Comparison of ENCODE assay signal across 18 cellular contexts in genomic region chr1:56453016-56453721, GRCh38.
DNase-seq lines count a peak whose midpoint lies in the region; ATAC-seq and TF ChIP-seq lines count a peak whose summit lies in the region.
"Had no signal": no experiment of that assay in that cellular context is flagged by ENCODE, and none has a peak within 500 bp of the region (broad histone marks: within the 10 kb centered on the region; RNA-seq: fewer than 3 reads in every experiment).

No MANE protein-coding gene starts in this region.

- H3K36me3 ChIP-seq in HUES64 (ENCODE audit: insufficient read depth, low read length): no peaks in the 10 kb centered on the region
- H3K36me3 ChIP-seq in heart left ventricle: no peaks in the 10 kb centered on the region
- H3K36me3 ChIP-seq in mesodermal cell (ENCODE audit: control insufficient read depth, insufficient read depth, low read length): no peaks in the 10 kb centered on the region
- H3K36me3 ChIP-seq in suprapubic skin: no peaks in the 10 kb centered on the region
- no peaks in the 10 kb centered on the region for H3K36me3 ChIP-seq in GM23248 (ENCODE audit: low read depth)

- peaks cover 12% of the 10 kb centered on the region for H3F3A ChIP-seq in GM23248 (ENCODE audit: insufficient read depth)

- H3K9ac ChIP-seq in HUES64 (ENCODE audit: low read depth, low read length) (peak overlapping the region; percentile 5; the same call in 1 of the 2 replicates), GM23248 (no peak overlapping the region)

- intact Hi-C loops in heart left ventricle (cut with DNase I): no loop called here

- peaks cover 40% of the 10 kb centered on the region for H3K4me1 ChIP-seq in HUES64 (ENCODE audit: insufficient read depth, low read length)
- peaks cover 0 to 53% (median 22%) of the 10 kb centered on the region in 12 donors for H3K4me1 ChIP-seq in heart left ventricle
- peaks cover 16% of the 10 kb centered on the region for H3K4me1 ChIP-seq in mesodermal cell (ENCODE audit: control insufficient read depth, insufficient read depth, low read length, poor library complexity, severe bottlenecking)
- H3K4me1 ChIP-seq in suprapubic skin: peaks cover 12% of the 10 kb centered on the region
- peaks cover 7% of the 10 kb centered on the region for H3K4me1 ChIP-seq in GM23248 (ENCODE audit: insufficient read depth)

- TF ChIP-seq EP300 in suprapubic skin (IDR thresholded peaks at IDR 0.05): no peak

- H3K4me3 ChIP-seq in HUES64 (ENCODE audit: low read length) (peak overlapping the region; percentile 19; the same call in 1 of the 2 replicates), heart left ventricle (no peak overlapping the region), mesodermal cell (ENCODE audit: extremely low read depth, insufficient read depth, low read length, poor library complexity, severe bottlenecking) (no peak overlapping the region), suprapubic skin (no peak overlapping the region), GM23248 (no peak overlapping the region)
- H3K4me3 ChIP-seq: smooth muscle cell had no signal

- TF ChIP-seq POLR2A in heart left ventricle (IDR thresholded peaks at IDR 0.05) (no peak), suprapubic skin (IDR thresholded peaks at IDR 0.05) (no peak)

- WGBS in HUES64: 27% methylated on average over 8 of the region's 8 CpGs
- 44 to 55% (median 52%) methylated on average over 8 of the region's 8 CpGs for WGBS in heart left ventricle, 4 donors
- WGBS in mesodermal cell (ENCODE audit: insufficient coverage in 2 of 2), 2 experiments: 27 to 31% methylated on average over 3 to 6 of the region's 8 CpGs
- WGBS in suprapubic skin: 71% methylated on average over 8 of the region's 8 CpGs
- WGBS in GM23248 (ENCODE audit: low coverage in 1 of 2, low lambda C conversion rate in 2 of 2, missing lambda C conversion rate in 2 of 2), 2 experiments: 53 to 58% methylated on average over 8 of the region's 8 CpGs

- no peaks in the 10 kb centered on the region for H3K79me2 ChIP-seq in GM23248 (ENCODE audit: insufficient read depth)

- H3K9me3 ChIP-seq in HUES64 (ENCODE audit: insufficient read depth, low read depth, low read length) (no peaks in the 10 kb centered on the region), heart left ventricle (no peaks in the 10 kb centered on the region), mesodermal cell (ENCODE audit: control insufficient read depth, low read length) (no peaks in the 10 kb centered on the region), suprapubic skin (no peaks in the 10 kb centered on the region), GM23248 (ENCODE audit: low read depth) (no peaks in the 10 kb centered on the region)

- no peaks in the 10 kb centered on the region for H3K9me2 ChIP-seq in GM23248 (ENCODE audit: insufficient read depth)

- H3K4me2 ChIP-seq in GM23248 (ENCODE audit: unreplicated experiment): no peak overlapping the region
- H3K4me2 ChIP-seq: smooth muscle cell had no signal

- H3K27ac ChIP-seq in HUES64 (ENCODE audit: low read depth, low read length) (peak overlapping the region; percentile 41; the same call in 1 of the 2 replicates), heart left ventricle (peak overlapping the region in 4 of 12 donors; percentile 31 to 58 (median 36)), mesodermal cell (ENCODE audit: low read depth, low read length, severe bottlenecking) (peak overlapping the region; percentile 10), suprapubic skin (peak overlapping the region; percentile 25), GM23248 (no peak overlapping the region)

- no peak for TF ChIP-seq CTCF in heart left ventricle (IDR thresholded peaks at IDR 0.05)
- no peak for TF ChIP-seq CTCF in suprapubic skin (IDR thresholded peaks at IDR 0.05)

- ATAC-seq in heart left ventricle (peak in 3 of 4 donors; percentile 31 to 47 (median 46)), GM18909 (IDR thresholded peaks at IDR 0.05; ENCODE audit: poor library complexity, unreplicated experiment) (no peak), HG03469 (IDR thresholded peaks at IDR 0.05; ENCODE audit: unreplicated experiment) (no peak)
- ATAC-seq: activated T-helper 17 cell treated with anti-CD3 and anti-CD28 coated beads, Interleukin-2, amount 50 U/mL, for 72 hours; effector memory CD8-positive, alpha-beta T cell; stimulated activated naive CD8-positive, alpha-beta T cell treated with anti-CD3 and anti-CD28 coated beads, Interleukin-15, Interleukin-2, amounts not matched to agents 100 U/mL and 50 U/mL, for 24 hours had no signal

- peak in 2 of 5 donors; percentile 27 to 49 for DNase-seq in heart left ventricle
- DNase-seq in suprapubic skin (ENCODE audit: low spot score in 2 of 2): no peak
- no peak for DNase-seq in GM23248
- no peak for DNase-seq in activated CD4-positive, alpha-beta T cell treated with anti-CD3 and anti-CD28 coated beads for 48 hours
- DNase-seq: cerebellar nuclear complex; DMS 273 treated with DMSO at 0.1 percent for 48 hours; effector memory CD8-positive, alpha-beta T cell; MM.1S; NCI-H187; NCI-H526 treated with DMSO at 0.1 percent for 48 hours; nucleus accumbens; stimulated activated naive CD8-positive, alpha-beta T cell treated with anti-CD3 and anti-CD28 coated beads, Interleukin-15, Interleukin-2, amounts not matched to agents 100 U/mL and 50 U/mL, for 24 hours had no signal

- no peaks in the 10 kb centered on the region for H4K20me1 ChIP-seq in GM23248 (ENCODE audit: insufficient read depth)

- H3K27me3 ChIP-seq in HUES64 (ENCODE audit: insufficient read depth, low read length): no peaks in the 10 kb centered on the region
- no peaks in the 10 kb centered on the region for H3K27me3 ChIP-seq in heart left ventricle
- no peaks in the 10 kb centered on the region for H3K27me3 ChIP-seq in suprapubic skin
- no peaks in the 10 kb centered on the region for H3K27me3 ChIP-seq in GM23248 (replicated peaks; ENCODE audit: insufficient read depth)

- H2AFZ ChIP-seq in GM23248: no peak overlapping the region

- in situ Hi-C loops in GM23248 (cut with MboI): no loop called here

Comparison
In these comparisons a context has a peak if more than half of its experiments do, and no peak if none do; other contexts are left out.
1. ATAC-seq: peak in heart left ventricle (3 of 4); none in GM18909 (single experiment) and HG03469 (single experiment).